ENCODE assay signal across 8 cellular contexts in genomic region chr17:8745586-8746500, GRCh38. TPM values are rescaled to one million over a fixed set of nuclear protein-coding genes. Genes with fewer than 3 reads are reported as not detected.
DNase-seq lines count a peak whose midpoint lies in the region; ATAC-seq and TF ChIP-seq lines count a peak whose summit lies in the region.

No MANE protein-coding gene starts in this region.

- ATAC-seq in DND-41 (ENCODE audit: insufficient read depth, low read depth): peak; percentile 92
- peak; percentile 53 for ATAC-seq in HG02571 (IDR thresholded peaks at IDR 0.05; ENCODE audit: unreplicated experiment)
- no peak for ATAC-seq in GM18870 (IDR thresholded peaks at IDR 0.05; ENCODE audit: unreplicated experiment)

- TF ChIP-seq CTCF in DND-41 (IDR thresholded peaks at IDR 0.05; ENCODE audit: borderline replicate concordance, extremely low read depth, low read length, poor library complexity, severe bottlenecking): peak; percentile 74

- peak overlapping the region; percentile 44; the same call in 1 of the 2 replicates for H3K9ac ChIP-seq in DND-41 (ENCODE audit: low read depth, low read length)

- H4K20me1 ChIP-seq in DND-41 (ENCODE audit: insufficient read depth, low read length): no peaks in the 10 kb centered on the region

- H3K27me3 ChIP-seq in DND-41 (ENCODE audit: insufficient read depth, low read length, poor library complexity): peaks cover 3% of the 10 kb centered on the region
- no peaks in the 10 kb centered on the region for H3K27me3 ChIP-seq in esophagus (ENCODE audit: control insufficient read depth in 1 of 2, insufficient read depth in 2 of 2, low read length in 2 of 2)
- H3K27me3 ChIP-seq in muscle layer of duodenum (ENCODE audit: low read depth, low read length): no peaks in the 10 kb centered on the region

- H3K27ac ChIP-seq in DND-41 (ENCODE audit: low read length) (no peak overlapping the region), esophagus (ENCODE audit: low read depth in 2 of 2, low read length in 1 of 2) (peak overlapping the region in 1 of 2 donors; percentile 6), muscle layer of duodenum (ENCODE audit: low read length) (no peak overlapping the region)

- WGBS in esophagus, 2 donors: 0 to 1% methylated on average over 59 to 69 of the region's 70 CpGs

- H2AFZ ChIP-seq in DND-41 (ENCODE audit: low read depth, low read length): peak overlapping the region; percentile 83

- H3K4me1 ChIP-seq in DND-41 (ENCODE audit: insufficient read depth, low read length) (peaks cover 19% of the 10 kb centered on the region), esophagus (ENCODE audit: control insufficient read depth in 2 of 2, insufficient read depth in 2 of 2, low read length in 1 of 2) (no peaks in the 10 kb centered on the region), muscle layer of duodenum (ENCODE audit: control insufficient read depth in 1 of 2, insufficient read depth in 2 of 2, low read length in 2 of 2) (no peaks in the 10 kb centered on the region)

- peak overlapping the region; percentile 84 for H3K4me2 ChIP-seq in DND-41 (ENCODE audit: insufficient read depth, low read length)

- H3K36me3 ChIP-seq in DND-41 (ENCODE audit: insufficient read depth, low read length) (no peaks in the 10 kb centered on the region), esophagus (ENCODE audit: control insufficient read depth in 2 of 2, insufficient read depth in 2 of 2, low read length in 1 of 2) (no peaks in the 10 kb centered on the region), muscle layer of duodenum (ENCODE audit: control insufficient read depth in 1 of 2, insufficient read depth in 2 of 2, low read length in 2 of 2) (no peaks in the 10 kb centered on the region)

- H3K9me3 ChIP-seq in DND-41 (ENCODE audit: insufficient read depth, low read length, severe bottlenecking) (no peaks in the 10 kb centered on the region), esophagus (ENCODE audit: control insufficient read depth in 2 of 2, insufficient read depth in 1 of 2, low read depth in 1 of 2, low read length in 1 of 2) (no peaks in the 10 kb centered on the region), muscle layer of duodenum (ENCODE audit: control insufficient read depth in 1 of 2, low read length in 2 of 2) (no peaks in the 10 kb centered on the region)

- no peaks in the 10 kb centered on the region for H3K79me2 ChIP-seq in DND-41 (ENCODE audit: insufficient read depth, low read length)

- DNase-seq in DND-41 (peak; percentile 72), NOMO-1 (lab: John Stamatoyannopoulos, UW; ENCODE audit: unreplicated experiment in 2 of 2) (peak; percentile 59 to 71), activated T-cell treated with anti-CD3 and anti-CD28 coated beads for 24 hours (ENCODE audit: low read depth) (peak; percentile 69)
- DNase-seq in stimulated activated CD8-positive, alpha-beta memory T cell treated with anti-CD3 and anti-CD28 coated beads, Interleukin-7, amount 100 ng/mL, for 1 hour (ENCODE audit: low read depth in 2 of 2): peak; percentile 67 to 68

- peak overlapping the region in 1 of 2 experiments; percentile 58; a peak in 3 of 4 replicates for H3K4me3 ChIP-seq in DND-41 (ENCODE audit: low read depth in 1 of 2, low read length in 2 of 2)
- H3K4me3 ChIP-seq in esophagus (ENCODE audit: low read depth in 1 of 2, low read length in 2 of 2): peak overlapping the region; percentile 51 to 58
- peak overlapping the region; percentile 59 to 74 for H3K4me3 ChIP-seq in muscle layer of duodenum (ENCODE audit: low read depth in 1 of 2, low read length in 2 of 2)

RNA-seq across cellular contexts. Expression of gene CCDC42, which starts 1.2 kb away (rescaled TPM):
- polyA plus RNA-seq in esophagus: not detected

RNA-seq across cellular contexts. Expression of gene SPDYE4, which starts 12.5 kb away (rescaled TPM):
- polyA plus RNA-seq in esophagus: not detected

RNA-seq across cellular contexts. Expression of gene MFSD6L, which starts 53.3 kb away (rescaled TPM):
- under 1 TPM; 0.24 to 0.75 TPM for polyA plus RNA-seq in esophagus
